Comparison of ENCODE assay signal across 21 cellular contexts in genomic region chr1:222046684-222047083, GRCh38.
A peak's percentile ranks its signal among the peaks of the same experiment; 100 is the strongest.
DNase-seq lines count a peak whose midpoint lies in the region; ATAC-seq and TF ChIP-seq lines count a peak whose summit lies in the region.
"Had no signal": no experiment of that assay in that cellular context is flagged by ENCODE, and none has a peak within 500 bp of the region (broad histone marks: within the 10 kb centered on the region; RNA-seq: fewer than 3 reads in every experiment).

No MANE protein-coding gene starts in this region.

- no peaks in the 10 kb centered on the region for H3K9me3 Mint-ChIP-seq in effector memory CD8-positive, alpha-beta T cell
- no peaks in the 10 kb centered on the region for H3K9me3 Mint-ChIP-seq in natural killer cell
- H3K9me3 Mint-ChIP-seq: CD4-positive, alpha-beta T cell; CD8-positive, alpha-beta memory T cell; HFFc6 had no signal

- intact Hi-C loops in natural killer cell (cut with micrococcal nuclease): no loop called here

- H3K27me3 ChIP-seq in smooth muscle cell (ENCODE audit: low read depth) (no peaks in the 10 kb centered on the region), gastroesophageal sphincter (no peaks in the 10 kb centered on the region)
- H3K27me3 ChIP-seq: BE2C had no signal

- H2AFZ ChIP-seq in smooth muscle cell (ENCODE audit: low read depth): no peak overlapping the region

- H3K4me2 ChIP-seq in smooth muscle cell: no peak overlapping the region

- peak overlapping the region; percentile 5 to 60 for H3K27ac Mint-ChIP-seq in effector memory CD8-positive, alpha-beta T cell
- peak overlapping the region; percentile 49 to 83 for H3K27ac Mint-ChIP-seq in natural killer cell
- H3K27ac Mint-ChIP-seq: CD4-positive, alpha-beta T cell; HFFc6 had no signal

- peaks cover 3% of the 10 kb centered on the region for H3K36me3 Mint-ChIP-seq in effector memory CD8-positive, alpha-beta T cell (ENCODE audit: insufficient read depth)
- H3K36me3 Mint-ChIP-seq in natural killer cell: no peaks in the 10 kb centered on the region
- H3K36me3 Mint-ChIP-seq: CD14-positive monocyte; CD8-positive, alpha-beta memory T cell had no signal

- no peaks in the 10 kb centered on the region for H3K27me3 Mint-ChIP-seq in effector memory CD8-positive, alpha-beta T cell
- H3K27me3 Mint-ChIP-seq in natural killer cell (ENCODE audit: low read depth in 2 of 2): no peaks in the 10 kb centered on the region
- H3K27me3 Mint-ChIP-seq: CD4-positive, alpha-beta T cell; CD8-positive, alpha-beta memory T cell had no signal

- DNase-seq in NK-92 treated with Interleukin-12 subunit alpha and Interleukin-12 subunit beta, amount 100 ng/mL, for 24 hours (lab: John Stamatoyannopoulos, UW): peak; percentile 38
- DNase-seq in NK-92 (lab: John Stamatoyannopoulos, UW; ENCODE audit: unreplicated experiment) (no peak), natural killer cell (no peak), smooth muscle cell (lab: John Stamatoyannopoulos, UW; ENCODE audit: unreplicated experiment) (no peak), HK-2 (ENCODE audit: unreplicated experiment) (no peak), AG08396 (ENCODE audit: low spot score) (no peak)
- no peak for DNase-seq in effector memory CD8-positive, alpha-beta T cell
- DNase-seq: AML-193; BE2C; CD4-positive, alpha-beta T cell; CD8-positive, alpha-beta memory T cell; DMS53; DMS79 treated with DMSO at 0.1 percent for 48 hours; GF-D8; GOT3; HFFc6 had no signal

- H3K27ac ChIP-seq in smooth muscle cell (ENCODE audit: low read depth) (peak overlapping the region; percentile 82), gastroesophageal sphincter (no peak overlapping the region)
- H3K27ac ChIP-seq: 22Rv1; BLaER1 treated with 17β-estradiol and CSF1 and Interleukin-3, amounts not matched to agents 10 nM and 100 nM had no signal

- WGBS in smooth muscle cell (ENCODE audit: low lambda C conversion rate): 74% methylated on average over 3 of the region's 3 CpGs
- WGBS in gastroesophageal sphincter (ENCODE audit: low coverage in 1 of 2), 2 donors: 82 to 84% methylated on average over 3 of the region's 3 CpGs

- TF ChIP-seq EP300 in gastroesophageal sphincter (IDR thresholded peaks at IDR 0.05): no peak

- H3K79me2 ChIP-seq in smooth muscle cell (ENCODE audit: low read depth): no peaks in the 10 kb centered on the region

- no peak overlapping the region for H3K4me3 Mint-ChIP-seq in effector memory CD8-positive, alpha-beta T cell
- peak overlapping the region; percentile 78 for H3K4me3 Mint-ChIP-seq in natural killer cell
- H3K4me3 Mint-ChIP-seq: CD14-positive monocyte; CD4-positive, alpha-beta T cell; CD8-positive, alpha-beta memory T cell; HFFc6 had no signal

- H3K9me3 ChIP-seq in smooth muscle cell (replicated peaks; ENCODE audit: low read depth): no peaks in the 10 kb centered on the region
- no peaks in the 10 kb centered on the region for H3K9me3 ChIP-seq in gastroesophageal sphincter
- H3K9me3 ChIP-seq: BE2C, HAP-1 had no signal

- H3K36me3 ChIP-seq in smooth muscle cell (ENCODE audit: low read depth): no peaks in the 10 kb centered on the region
- no peaks in the 10 kb centered on the region for H3K36me3 ChIP-seq in gastroesophageal sphincter
- H3K36me3 ChIP-seq: BE2C; BLaER1 treated with 17β-estradiol and CSF1 and Interleukin-3, amounts not matched to agents 10 nM and 100 nM; HAP-1 had no signal

- H3F3A ChIP-seq in smooth muscle cell (ENCODE audit: low read depth): peaks cover 18% of the 10 kb centered on the region

- H3K4me3 ChIP-seq in smooth muscle cell (no peak overlapping the region), gastroesophageal sphincter (no peak overlapping the region)
- H3K4me3 ChIP-seq: BLaER1 treated with 17β-estradiol and CSF1 and Interleukin-3, amounts not matched to agents 10 nM and 100 nM; HAP-1 had no signal

- H3K4me1 ChIP-seq in smooth muscle cell (ENCODE audit: low read depth) (peaks cover 14% of the 10 kb centered on the region), gastroesophageal sphincter (peaks cover 0 to 15% (median 11%) of the 10 kb centered on the region in 3 donors)
- H3K4me1 ChIP-seq: HAP-1 had no signal

- no peak for TF ChIP-seq CTCF in natural killer cell (IDR thresholded peaks at IDR 0.05)
- no peak for TF ChIP-seq CTCF in smooth muscle cell (IDR thresholded peaks at IDR 0.05; ENCODE audit: borderline replicate concordance, insufficient read depth, poor library complexity, severe bottlenecking)
- no peak for TF ChIP-seq CTCF in gastroesophageal sphincter (IDR thresholded peaks at IDR 0.05)

- ATAC-seq in effector memory CD8-positive, alpha-beta T cell (replicated peaks): peak; percentile 67
- ATAC-seq in natural killer cell (peak; percentile 82 to 93 (median 84)), gastroesophageal sphincter (no peak)

- no peak for TF ChIP-seq POLR2A in gastroesophageal sphincter (IDR thresholded peaks at IDR 0.05)

- H4K20me1 ChIP-seq in smooth muscle cell (ENCODE audit: low read depth): no peaks in the 10 kb centered on the region
- H4K20me1 ChIP-seq: BLaER1 treated with 17β-estradiol and CSF1 and Interleukin-3, amounts not matched to agents 10 nM and 100 nM had no signal

- no peak overlapping the region for H3K9ac ChIP-seq in smooth muscle cell (ENCODE audit: low read depth)
- H3K9ac ChIP-seq: BLaER1 treated with 17β-estradiol and CSF1 and Interleukin-3, amounts not matched to agents 10 nM and 100 nM had no signal

- H3K4me1 Mint-ChIP-seq in effector memory CD8-positive, alpha-beta T cell (ENCODE audit: low read depth in 2 of 2): peaks cover 22 to 23% of the 10 kb centered on the region in 2 donors
- peaks cover 42 to 48% of the 10 kb centered on the region in 2 donors for H3K4me1 Mint-ChIP-seq in natural killer cell
